17 cellular contexts compared by ENCODE assay signal in the genomic region with DNA sequence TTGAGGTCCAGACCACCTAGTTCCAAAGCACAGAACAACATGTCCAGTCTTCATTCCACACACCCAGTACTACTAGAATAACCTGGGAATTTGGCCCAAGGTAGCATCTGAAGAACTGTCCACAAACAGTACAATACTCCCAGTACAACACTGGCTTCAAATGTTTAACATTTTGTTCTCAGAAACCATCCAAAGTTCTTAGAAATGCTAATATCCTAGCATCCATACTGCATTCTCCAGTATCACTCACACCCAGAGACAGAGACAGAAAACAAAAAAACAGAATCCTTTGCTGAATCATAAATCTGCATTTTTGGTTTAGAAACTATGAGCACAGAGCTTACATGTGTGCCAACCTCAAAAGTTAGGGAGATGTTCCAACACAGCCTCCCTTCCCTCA.
DNase-seq lines count a peak whose midpoint lies in the region; ATAC-seq and TF ChIP-seq lines count a peak whose summit lies in the region.
"Had no signal": no experiment of that assay in that cellular context is flagged by ENCODE, and none has a peak within 500 bp of the region (broad histone marks: within the 10 kb centered on the region; RNA-seq: fewer than 3 reads in every experiment).

No MANE protein-coding gene starts in this region.

- H3K9me3 ChIP-seq in fibroblast of lung (ENCODE audit: control insufficient read depth, insufficient read depth, low read depth, low read length) (no peaks in the 10 kb centered on the region), gastrocnemius medialis (no peaks in the 10 kb centered on the region), stomach (no peaks in the 10 kb centered on the region)
- H3K9me3 ChIP-seq: A549 had no signal

- H3K27me3 Mint-ChIP-seq in HFFc6 (ENCODE audit: insufficient read depth) (no peaks in the 10 kb centered on the region; the same call in 1 of the 2 replicates), progenitor cell of endocrine pancreas (peaks cover 48% of the 10 kb centered on the region)
- H3K27me3 Mint-ChIP-seq: CD8-positive, alpha-beta memory T cell had no signal

- H4K20me1 ChIP-seq in fibroblast of lung (ENCODE audit: control insufficient read depth, extremely low read depth, insufficient read depth, low read length): no peaks in the 10 kb centered on the region

- H3K4me1 Mint-ChIP-seq in HFFc6 (ENCODE audit: low read depth) (no peaks in the 10 kb centered on the region), progenitor cell of endocrine pancreas (ENCODE audit: low read depth) (peaks cover 9% of the 10 kb centered on the region)

- no peaks in the 10 kb centered on the region for H3K4me1 ChIP-seq in fibroblast of lung (ENCODE audit: control insufficient read depth, extremely low read depth, insufficient read depth, low read length)
- peaks cover 0 to 8% of the 10 kb centered on the region in 2 donors for H3K4me1 ChIP-seq in gastrocnemius medialis
- H3K4me1 ChIP-seq in stomach: peaks cover 0 to 9% (median 2%) of the 10 kb centered on the region in 4 donors
- H3K4me1 ChIP-seq: A549 had no signal

- H3K79me2 ChIP-seq in fibroblast of lung (ENCODE audit: control insufficient read depth, insufficient read depth, low read length): no peaks in the 10 kb centered on the region

- H3K36me3 ChIP-seq in fibroblast of lung (ENCODE audit: control insufficient read depth, insufficient read depth, low read length): no peaks in the 10 kb centered on the region
- H3K36me3 ChIP-seq in gastrocnemius medialis: no peaks in the 10 kb centered on the region
- H3K36me3 ChIP-seq in stomach: no peaks in the 10 kb centered on the region

- H3K36me3 Mint-ChIP-seq in HFFc6 (ENCODE audit: low read depth) (no peaks in the 10 kb centered on the region), progenitor cell of endocrine pancreas (ENCODE audit: insufficient read depth) (no peaks in the 10 kb centered on the region)
- H3K36me3 Mint-ChIP-seq: CD8-positive, alpha-beta memory T cell had no signal

- H3K4me3 Mint-ChIP-seq in HFFc6 (no peak overlapping the region), progenitor cell of endocrine pancreas (ENCODE audit: low read depth) (no peak overlapping the region)
- H3K4me3 Mint-ChIP-seq: CD8-positive, alpha-beta memory T cell had no signal

- TF ChIP-seq POLR2A in gastrocnemius medialis (IDR thresholded peaks at IDR 0.05): no peak
- TF ChIP-seq POLR2A in stomach (IDR thresholded peaks at IDR 0.05): no peak

- DNase-seq in AG08395 (ENCODE audit: low spot score) (peak; percentile 40), LHCN-M2 (ENCODE audit: low read depth) (peak; percentile 39), fibroblast of lung (ENCODE audit: low read depth in 2 of 2) (peak; percentile 17 to 36), gastrocnemius medialis (no peak), HFFc6 (no peak), progenitor cell of endocrine pancreas (ENCODE audit: low spot score, unreplicated experiment) (no peak), stomach (no peak)
- DNase-seq: C1 segment of cervical spinal cord; CD8-positive, alpha-beta memory T cell; NCI-H1417; NCI-H187; NCI-H2107; NCI-H510A treated with DMSO at 0.1 percent for 48 hours; NCI-H774; OCI-M1; SHP77 had no signal

- in situ Hi-C loops in gastrocnemius medialis (cut with MboI; ENCODE audit: low sequenced_read_pairs in 4 of 4): no loop called here

- intact Hi-C loops in gastrocnemius medialis (cut with DNase I; ENCODE audit: low total_unique reads): no loop called here
- intact Hi-C loops in stomach (cut with DNase I; ENCODE audit: low total_unique reads): no loop called here

- no peak for TF ChIP-seq CTCF in fibroblast of lung (conservative IDR thresholded peaks at IDR 0.05 in 1 of 2, IDR thresholded peaks at IDR 0.05 in 1 of 2; ENCODE audit: low read depth in 1 of 2, low read length in 2 of 2)
- TF ChIP-seq CTCF in gastrocnemius medialis (IDR thresholded peaks at IDR 0.05 in 4 of 5, conservative IDR thresholded peaks at IDR 0.05 in 1 of 5): no peak
- no peak for TF ChIP-seq CTCF in HFFc6 (IDR thresholded peaks at IDR 0.05)
- TF ChIP-seq CTCF in progenitor cell of endocrine pancreas (IDR thresholded peaks at IDR 0.05; ENCODE audit: unreplicated experiment): no peak
- no peak for TF ChIP-seq CTCF in stomach (IDR thresholded peaks at IDR 0.05)

- H3K27ac ChIP-seq in fibroblast of lung (ENCODE audit: insufficient read depth, low read length) (no peak overlapping the region), gastrocnemius medialis (peak overlapping the region in 1 of 4 donors; percentile 52), stomach (no peak overlapping the region)
- H3K27ac ChIP-seq: A549 had no signal

- H3K4me3 ChIP-seq in fibroblast of lung (replicated peaks in 1 of 4; ENCODE audit: control extremely low read depth in 1 of 4, insufficient read depth in 1 of 4, low read depth in 3 of 4, low read length in 4 of 4) (no peak overlapping the region), gastrocnemius medialis (no peak overlapping the region), stomach (no peak overlapping the region)
- H3K4me3 ChIP-seq: A549 had no signal

- H3K27ac Mint-ChIP-seq in HFFc6 (no peak overlapping the region), progenitor cell of endocrine pancreas (no peak overlapping the region)
- H3K27ac Mint-ChIP-seq: CD8-positive, alpha-beta memory T cell had no signal

- H3K27me3 ChIP-seq in fibroblast of lung (ENCODE audit: control insufficient read depth, insufficient read depth, low read length) (peaks cover 2% of the 10 kb centered on the region), gastrocnemius medialis (no peaks in the 10 kb centered on the region), stomach (peaks cover 0 to 20% (median 5%) of the 10 kb centered on the region in 3 donors)

- ATAC-seq in gastrocnemius medialis: peak; percentile 34 to 86
- ATAC-seq: A549 had no signal

- H2AFZ ChIP-seq in fibroblast of lung (ENCODE audit: low read length): no peak overlapping the region

- H3K9ac ChIP-seq in fibroblast of lung (ENCODE audit: insufficient read depth, low read length): no peak overlapping the region

- H3K4me2 ChIP-seq in fibroblast of lung (ENCODE audit: extremely low read depth, insufficient read depth, low read length): no peak overlapping the region
- H3K4me2 ChIP-seq: A549 had no signal

- TF ChIP-seq EP300 in stomach (IDR thresholded peaks at IDR 0.05): no peak

- H3K9me3 Mint-ChIP-seq in HFFc6 (peaks cover 12% of the 10 kb centered on the region), progenitor cell of endocrine pancreas (ENCODE audit: low read depth) (no peaks in the 10 kb centered on the region)
- H3K9me3 Mint-ChIP-seq: CD8-positive, alpha-beta memory T cell had no signal

Comparison
In these comparisons a context has a peak if more than half of its experiments do, and no peak if none do; other contexts are left out.
1. DNase-seq: peak in AG08395 (single experiment), LHCN-M2 (single experiment) and fibroblast of lung (2 of 2); none in gastrocnemius medialis (0 of 2), HFFc6 (single experiment), progenitor cell of endocrine pancreas (single experiment) and stomach (single experiment).